In genomic region chr11:66266378-66267038, GRCh38 we compare ENCODE assay signal across 10 cellular contexts. TPM values are rescaled to one million over a fixed set of nuclear protein-coding genes. Genes with fewer than 3 reads are reported as not detected.
DNase-seq lines count a peak whose midpoint lies in the region; ATAC-seq and TF ChIP-seq lines count a peak whose summit lies in the region.
"Had no signal": no experiment of that assay in that cellular context is flagged by ENCODE, and none has a peak within 500 bp of the region (broad histone marks: within the 10 kb centered on the region; RNA-seq: fewer than 3 reads in every experiment).

No MANE protein-coding gene starts in this region.

- no peak for DNase-seq in activated naive CD4-positive, alpha-beta T cell treated with anti-CD3 and anti-CD28 coated beads for 36 hours
- DNase-seq in activated naive CD4-positive, alpha-beta T cell treated with anti-CD3 and anti-CD28 coated beads, Interleukin-2, amount 50 U/mL, for 72 hours (ENCODE audit: low spot score in 2 of 2), result no peak
- DNase-seq in ascending aorta (ENCODE audit: low spot score in 2 of 2) (no peak), left lung (no peak), tibial artery (peak in 1 of 2 donors; percentile 76), iPS-NIHi7 (ENCODE audit: extremely low spot score) (no peak), DMS79 treated with DMSO at 0.1 percent for 48 hours (lab: John Stamatoyannopoulos, UW) (no peak)
- DNase-seq: activated naive CD4-positive, alpha-beta T cell treated with Interleukin-2 at 50 U/mL for 16 hours had no signal

- H3K27ac ChIP-seq in ascending aorta (peak overlapping the region; percentile 94 to 99), left lung (peak overlapping the region; percentile 93 to 94), tibial artery (peak overlapping the region; percentile 92 to 95)
- H3K27ac ChIP-seq: HL-60 had no signal

- ATAC-seq in activated naive CD4-positive, alpha-beta T cell treated with anti-CD3 and anti-CD28 coated beads, Interleukin-2, amount 50 U/mL, for 72 hours, result no peak
- no peak for ATAC-seq in left lung
- ATAC-seq in HG03354 (IDR thresholded peaks at IDR 0.05; ENCODE audit: poor library complexity, severe bottlenecking, unreplicated experiment), result no peak

- TF ChIP-seq CTCF in ascending aorta (IDR thresholded peaks at IDR 0.05) (no peak), left lung (IDR thresholded peaks at IDR 0.05) (no peak), tibial artery (IDR thresholded peaks at IDR 0.05) (no peak)

- peaks cover 26% of the 10 kb centered on the region for H3K4me1 Mint-ChIP-seq in activated naive CD4-positive, alpha-beta T cell treated with anti-CD3 and anti-CD28 coated beads for 36 hours (ENCODE audit: low read depth)

- H3K27me3 ChIP-seq in ascending aorta (no peaks in the 10 kb centered on the region), left lung (no peaks in the 10 kb centered on the region), tibial artery (no peaks in the 10 kb centered on the region)

- H3K27me3 Mint-ChIP-seq in activated naive CD4-positive, alpha-beta T cell treated with anti-CD3 and anti-CD28 coated beads for 36 hours (ENCODE audit: low read depth), result no peaks in the 10 kb centered on the region

- peaks cover 0 to 24% of the 10 kb centered on the region in 2 donors for H3K4me1 ChIP-seq in ascending aorta
- H3K4me1 ChIP-seq in left lung, result peaks cover 9 to 30% of the 10 kb centered on the region in 2 donors
- H3K4me1 ChIP-seq in tibial artery, result peaks cover 0 to 33% (median 28%) of the 10 kb centered on the region in 4 donors

- H3K9me3 Mint-ChIP-seq in activated naive CD4-positive, alpha-beta T cell treated with anti-CD3 and anti-CD28 coated beads for 36 hours, result no peaks in the 10 kb centered on the region
- H3K9me3 Mint-ChIP-seq in activated naive CD4-positive, alpha-beta T cell treated with anti-CD3 and anti-CD28 coated beads, Interleukin-2, amount 50 U/mL, for 72 hours, result no peaks in the 10 kb centered on the region

- H3K27ac Mint-ChIP-seq in activated naive CD4-positive, alpha-beta T cell treated with anti-CD3 and anti-CD28 coated beads for 36 hours, result no peak overlapping the region
- peak overlapping the region in 1 of 2 donors; percentile 97 for H3K27ac Mint-ChIP-seq in activated naive CD4-positive, alpha-beta T cell treated with anti-CD3 and anti-CD28 coated beads, Interleukin-2, amount 50 U/mL, for 72 hours

- peak overlapping the region; percentile 63 to 84 for H3K4me3 ChIP-seq in ascending aorta
- H3K4me3 ChIP-seq in left lung, result peak overlapping the region; percentile 41 to 95
- H3K4me3 ChIP-seq in tibial artery, result peak overlapping the region; percentile 72 to 89

- CTCF ChIA-PET in activated naive CD4-positive, alpha-beta T cell treated with anti-CD3 and anti-CD28 coated beads for 36 hours (lab: Charles Lee), result interaction anchor here (1.1 to 1.3 kb wide), 2 partner anchors 16 to 142 kb away, joined by 3 to 4 read pairs; no protein-coding TSS in a partner anchor

- H3K36me3 Mint-ChIP-seq in activated naive CD4-positive, alpha-beta T cell treated with anti-CD3 and anti-CD28 coated beads for 36 hours (ENCODE audit: low read depth), result peaks cover 17% of the 10 kb centered on the region
- peaks cover 8 to 16% of the 10 kb centered on the region in 2 donors for H3K36me3 Mint-ChIP-seq in activated naive CD4-positive, alpha-beta T cell treated with anti-CD3 and anti-CD28 coated beads, Interleukin-2, amount 50 U/mL, for 72 hours

- peak overlapping the region; percentile 95 for H3K4me3 Mint-ChIP-seq in activated naive CD4-positive, alpha-beta T cell treated with anti-CD3 and anti-CD28 coated beads for 36 hours

- H3K9me3 ChIP-seq in ascending aorta (no peaks in the 10 kb centered on the region), left lung (no peaks in the 10 kb centered on the region), tibial artery (no peaks in the 10 kb centered on the region)

- H3K36me3 ChIP-seq in ascending aorta (peaks cover 32 to 39% of the 10 kb centered on the region in 2 donors), left lung (peaks cover 0 to 42% of the 10 kb centered on the region in 2 donors), tibial artery (peaks cover 22 to 53% (median 38%) of the 10 kb centered on the region in 3 donors)

- intact Hi-C loops in activated naive CD4-positive, alpha-beta T cell treated with anti-CD3 and anti-CD28 coated beads for 36 hours (cut with micrococcal nuclease), result loop anchor here (1.0 to 5.0 kb wide), 5 partner anchors 44 to 694 kb away; partner anchors contain the start of genes C11orf68, DRAP1, FAM89B and KAT5
- intact Hi-C loops in ascending aorta (cut with DNase I), result loop anchor here (2.0 to 10.0 kb wide), 3 partner anchors 194 to 604 kb away; partner anchors contain the start of genes CFL1, PACS1 and RELA
- intact Hi-C loops in left lung (cut with DNase I), result no loop called here
- intact Hi-C loops in tibial artery (cut with DNase I; ENCODE audit: low total_unique reads), result no loop called here

RNA-seq across cellular contexts. Expression of gene RAB1B, which starts 1.9 kb away (rescaled TPM):
- 100 to 1,000 TPM; 112 to 115 TPM for total RNA-seq in activated naive CD4-positive, alpha-beta T cell treated with anti-CD3 and anti-CD28 coated beads for 36 hours
- total RNA-seq in activated naive CD4-positive, alpha-beta T cell treated with anti-CD3 and anti-CD28 coated beads, Interleukin-2, amount 50 U/mL, for 72 hours, result 100 to 1,000 TPM; 138 to 153 TPM
- total RNA-seq in ascending aorta, result 171 TPM
- 100 to 1,000 TPM; 141 to 154 TPM for total RNA-seq in left lung

RNA-seq across cellular contexts. Expression of gene KLC2, which starts 9.0 kb away (rescaled TPM):
- total RNA-seq in activated naive CD4-positive, alpha-beta T cell treated with anti-CD3 and anti-CD28 coated beads for 36 hours, result 10 to 100 TPM; 36.9 to 41.7 TPM
- 10 to 100 TPM; 26.0 to 69.7 TPM for total RNA-seq in activated naive CD4-positive, alpha-beta T cell treated with anti-CD3 and anti-CD28 coated beads, Interleukin-2, amount 50 U/mL, for 72 hours
- 29.9 TPM for total RNA-seq in ascending aorta
- 10 to 100 TPM; 32.8 to 34.3 TPM for total RNA-seq in left lung

RNA-seq across cellular contexts. Expression of gene CNIH2, which starts 11.5 kb away (rescaled TPM):
- total RNA-seq in activated naive CD4-positive, alpha-beta T cell treated with anti-CD3 and anti-CD28 coated beads for 36 hours, result 1 to 10 TPM; 1.2 to 1.6 TPM
- 1 to 10 TPM; 1.7 to 4.5 TPM for total RNA-seq in activated naive CD4-positive, alpha-beta T cell treated with anti-CD3 and anti-CD28 coated beads, Interleukin-2, amount 50 U/mL, for 72 hours
- total RNA-seq in ascending aorta (not detected), left lung (1 to 10 TPM in 1 of 2 donors, under 1 TPM in 1; 0.81 to 1.4 TPM)

RNA-seq across cellular contexts. Expression of gene YIF1A, which starts 22.4 kb away (rescaled TPM):
- total RNA-seq in activated naive CD4-positive, alpha-beta T cell treated with anti-CD3 and anti-CD28 coated beads for 36 hours, result 10 to 100 TPM; 45.9 to 49.7 TPM
- 10 to 100 TPM; 45.9 to 55.4 TPM for total RNA-seq in activated naive CD4-positive, alpha-beta T cell treated with anti-CD3 and anti-CD28 coated beads, Interleukin-2, amount 50 U/mL, for 72 hours
- total RNA-seq in ascending aorta (161 TPM), left lung (100 to 1,000 TPM in 1 of 2 donors, 10 to 100 TPM in 1; 97.1 to 118 TPM)

RNA-seq across cellular contexts. Expression of gene TMEM151A, which starts 25.2 kb away (rescaled TPM):
- not detected for total RNA-seq in activated naive CD4-positive, alpha-beta T cell treated with anti-CD3 and anti-CD28 coated beads for 36 hours
- not detected for total RNA-seq in activated naive CD4-positive, alpha-beta T cell treated with anti-CD3 and anti-CD28 coated beads, Interleukin-2, amount 50 U/mL, for 72 hours
- total RNA-seq in ascending aorta (3.6 TPM), left lung (under 1 TPM in 1 of 2 donors, not detected in 1; 0.21 TPM)

Comparison
In these comparisons a context has a peak if more than half of its experiments do, and no peak if none do; other contexts are left out.
1. intact Hi-C loops: an anchor here in activated naive CD4-positive, alpha-beta T cell treated with anti-CD3 and anti-CD28 coated beads for 36 hours (1.0 to 5.0 kb wide) and ascending aorta (2.0 to 10.0 kb wide); none called in left lung and tibial artery.